ENCODE assay signal across 15 cellular contexts in the genomic region with DNA sequence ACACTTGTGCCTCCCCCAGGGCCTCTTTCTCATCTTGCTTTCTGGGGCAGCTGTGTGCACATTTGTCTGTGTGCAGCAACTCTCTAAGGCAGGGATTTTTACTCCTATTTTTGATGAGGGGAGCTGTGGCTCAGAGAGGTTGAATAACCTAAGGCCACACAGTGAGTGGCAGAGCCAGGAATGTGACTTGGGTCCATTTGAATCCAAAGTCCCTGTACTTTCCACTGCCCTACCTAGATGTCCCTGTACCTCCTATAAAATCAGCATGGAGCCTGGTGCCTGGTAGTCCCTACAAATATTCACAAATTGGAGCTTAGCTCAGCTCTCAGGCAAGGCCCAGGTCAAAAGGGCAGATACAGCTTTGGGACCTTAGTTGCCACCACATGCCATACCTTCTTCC. TPM values are rescaled to one million over a fixed set of nuclear protein-coding genes. Genes with fewer than 3 reads are reported as not detected.
DNase-seq lines count a peak whose midpoint lies in the region; FAIRE-seq and TF ChIP-seq lines count a peak whose summit lies in the region.
"Had no signal": no experiment of that assay in that cellular context is flagged by ENCODE, and none has a peak within 500 bp of the region (broad histone marks: within the 10 kb centered on the region; RNA-seq: fewer than 3 reads in every experiment).

No MANE protein-coding gene starts in this region.

- H3K27me3 ChIP-seq in right atrium auricular region (no peaks in the 10 kb centered on the region), sigmoid colon (no peaks in the 10 kb centered on the region)

- no peaks in the 10 kb centered on the region for H3K36me3 ChIP-seq in right atrium auricular region
- H3K36me3 ChIP-seq in kidney (ENCODE audit: control insufficient read depth in 1 of 2, insufficient read depth in 2 of 2, low read length in 2 of 2): no peaks in the 10 kb centered on the region
- H3K36me3 ChIP-seq in sigmoid colon: no peaks in the 10 kb centered on the region

- no peaks in the 10 kb centered on the region for H3K9me3 ChIP-seq in right atrium auricular region
- H3K9me3 ChIP-seq in kidney (ENCODE audit: control insufficient read depth in 1 of 2, low read length in 2 of 2): no peaks in the 10 kb centered on the region
- H3K9me3 ChIP-seq in sigmoid colon: no peaks in the 10 kb centered on the region

- no peak overlapping the region for H3K4me3 ChIP-seq in right atrium auricular region
- no peak overlapping the region for H3K4me3 ChIP-seq in kidney (ENCODE audit: low read length in 2 of 2)
- H3K4me3 ChIP-seq in sigmoid colon: no peak overlapping the region

- DNase-seq in cardiac septum (ENCODE audit: low spot score): peak; percentile 6
- DNase-seq in right atrium auricular region (ENCODE audit: low spot score): no peak
- peak; percentile 2 for DNase-seq in kidney
- DNase-seq in sigmoid colon: peak; percentile 2
- no peak for DNase-seq in NCI-H345 (lab: John Stamatoyannopoulos, UW)
- DNase-seq in activated CD4-positive, alpha-beta T cell treated with anti-CD3 and anti-CD28 coated beads for 48 hours: no peak
- no peak for DNase-seq in HTR-8/SVneo (ENCODE audit: insufficient read length, low spot score)
- DNase-seq: CD8-positive, alpha-beta T cell; COR-L47; DMS53; GF-D8; HCEC 1CT; HFFc6 had no signal

- FAIRE-seq in kidney (lab: Jason Lieb, UNC) (no peak), HTR-8/SVneo (lab: Jason Lieb, UNC) (no peak)

- no peak overlapping the region for H3K27ac ChIP-seq in right atrium auricular region
- H3K27ac ChIP-seq in kidney (ENCODE audit: low read depth in 2 of 2, low read length in 2 of 2): no peak overlapping the region
- no peak overlapping the region for H3K27ac ChIP-seq in sigmoid colon
- H3K27ac ChIP-seq: 22Rv1, HL-60 had no signal

- TF ChIP-seq EP300 in sigmoid colon (IDR thresholded peaks at IDR 0.05): no peak

- no peak for TF ChIP-seq CTCF in right atrium auricular region (IDR thresholded peaks at IDR 0.05)
- TF ChIP-seq CTCF in kidney (IDR thresholded peaks at IDR 0.05; ENCODE audit: borderline replicate concordance, extremely low read depth, insufficient read depth): no peak
- no peak for TF ChIP-seq CTCF in sigmoid colon (IDR thresholded peaks at IDR 0.05)

- TF ChIP-seq POLR2A in sigmoid colon (IDR thresholded peaks at IDR 0.05): no peak

- H3K9ac ChIP-seq in kidney (ENCODE audit: low read length in 2 of 2): no peak overlapping the region

- H3K4me1 ChIP-seq in right atrium auricular region: peaks cover 0 to 15% of the 10 kb centered on the region in 2 donors
- no peaks in the 10 kb centered on the region for H3K4me1 ChIP-seq in kidney (ENCODE audit: control insufficient read depth in 1 of 2, insufficient read depth in 1 of 2, low read depth in 1 of 2, low read length in 2 of 2)
- peaks cover 0 to 12% (median 11%) of the 10 kb centered on the region in 4 donors for H3K4me1 ChIP-seq in sigmoid colon

- intact Hi-C loops in cardiac septum (cut with DNase I): loop anchor here (5.0 kb wide), 1 partner anchor 43 kb away; no protein-coding TSS in a partner anchor
- intact Hi-C loops in kidney (cut with DNase I): loop anchor here (5.0 to 10.0 kb wide), 2 partner anchors 101 to 317 kb away; no protein-coding TSS in a partner anchor
- intact Hi-C loops in sigmoid colon (cut with DNase I): loop anchor here (5.0 kb wide), 1 partner anchor 78 kb away; a partner anchor contains a TSS

RNA-seq across cellular contexts. Expression of a gene that starts 4.2 kb away (rescaled TPM):
- 233 TPM for total RNA-seq in cardiac septum
- total RNA-seq in right atrium auricular region: 100 to 1,000 TPM; 102 to 132 TPM
- total RNA-seq in kidney: 36.3 TPM
- 111 TPM for polyA plus RNA-seq in kidney (ENCODE audit: insufficient read depth, low read depth, low replicate concordance)
- 10 to 100 TPM; 20.9 to 60.9 (median 28.5) TPM for total RNA-seq in sigmoid colon
- polyA plus RNA-seq in sigmoid colon: 100 to 1,000 TPM in 1 of 3 donors, 10 to 100 TPM in 2; 11.1 to 111 (median 34.8) TPM

Comparison
In these comparisons a context has a peak if more than half of its experiments do, and no peak if none do; other contexts are left out.
1. DNase-seq: peak in cardiac septum (single experiment), kidney (single experiment) and sigmoid colon (single experiment); none in right atrium auricular region (single experiment), NCI-H345 (single experiment), activated CD4-positive, alpha-beta T cell treated with anti-CD3 and anti-CD28 coated beads for 48 hours (single experiment) and HTR-8/SVneo (single experiment).